In the genomic region with DNA sequence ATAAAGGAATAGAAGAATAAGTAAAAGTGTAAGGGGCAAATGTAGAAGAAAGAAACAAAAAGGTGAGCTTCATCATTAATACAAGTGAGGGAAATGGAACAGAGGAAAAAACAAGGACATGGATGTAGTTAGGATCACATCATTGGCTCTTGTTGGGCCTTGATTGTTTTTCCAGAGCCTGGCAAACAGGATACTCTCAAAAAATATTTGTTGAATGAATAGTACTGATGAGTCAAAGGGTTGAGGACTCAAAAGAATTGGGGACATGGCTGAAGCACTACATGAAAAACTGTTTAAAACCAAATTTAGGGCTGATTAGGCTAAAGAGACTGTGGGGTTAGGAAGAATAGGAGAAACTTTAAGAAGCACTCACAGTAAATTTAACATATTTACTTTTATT, we compare ENCODE assay signal across 22 cellular contexts. TPM values are rescaled to one million over a fixed set of nuclear protein-coding genes. Genes with fewer than 3 reads are reported as not detected.
DNase-seq lines count a peak whose midpoint lies in the region; ATAC-seq and TF ChIP-seq lines count a peak whose summit lies in the region.
"Had no signal": no experiment of that assay in that cellular context is flagged by ENCODE, and none has a peak within 500 bp of the region (broad histone marks: within the 10 kb centered on the region; RNA-seq: fewer than 3 reads in every experiment).

No MANE protein-coding gene starts in this region.

- peaks cover 2% of the 10 kb centered on the region for H3K36me3 ChIP-seq in brain microvascular endothelial cell (replicated peaks)

- H3K4me3 Mint-ChIP-seq in activated T-helper 17 cell treated with anti-CD3 and anti-CD28 coated beads, Interleukin-2, amount 50 U/mL, for 72 hours = no peak overlapping the region
- H3K4me3 Mint-ChIP-seq: dendritic cell treated with granulocyte-macrophage colony-stimulating factor and Interleukin-4, amounts not matched to agents 40 ng/mL and 50 ng/mL, for 4 days; stimulated activated memory B cell treated with anti-CD40 and anti-IgM and Interleukin-4, amounts not matched to agents 10 μg/mL and 1 μg/mL and 100 μg/mL, for 72 hours; T-helper 1 cell treated with Interleukin-12 subunit alpha and Interleukin-12 subunit beta and Interleukin-4 antibody, amounts not matched to agents 30 μg/mL and 1 μg/mL, for 36 hours had no signal

- H3K27me3 Mint-ChIP-seq in activated T-helper 17 cell treated with anti-CD3 and anti-CD28 coated beads, Interleukin-2, amount 50 U/mL, for 72 hours = no peaks in the 10 kb centered on the region
- H3K27me3 Mint-ChIP-seq: dendritic cell treated with granulocyte-macrophage colony-stimulating factor and Interleukin-4, amounts not matched to agents 40 ng/mL and 50 ng/mL, for 4 days; stimulated activated memory B cell treated with anti-CD40 and anti-IgM and Interleukin-4, amounts not matched to agents 10 μg/mL and 1 μg/mL and 100 μg/mL, for 72 hours had no signal

- H3K36me3 Mint-ChIP-seq in activated T-helper 17 cell treated with anti-CD3 and anti-CD28 coated beads, Interleukin-2, amount 50 U/mL, for 72 hours (ENCODE audit: low read depth) = peaks cover 64% of the 10 kb centered on the region

- ATAC-seq in activated T-helper 17 cell treated with anti-CD3 and anti-CD28 coated beads, Interleukin-2, amount 50 U/mL, for 72 hours (replicated peaks) = no peak
- ATAC-seq in GM21723 (IDR thresholded peaks at IDR 0.05; ENCODE audit: unreplicated experiment) = no peak
- ATAC-seq: psoas muscle; stimulated activated memory B cell treated with anti-CD40 and anti-IgM and Interleukin-4, amounts not matched to agents 10 μg/mL and 1 μg/mL and 100 μg/mL, for 72 hours had no signal

- in situ Hi-C loops in brain microvascular endothelial cell (cut with HindIII; ENCODE audit: low pct_ligation_motif_present, low sequenced_read_pairs) = no loop called here

- H3K9me3 Mint-ChIP-seq in activated T-helper 17 cell treated with anti-CD3 and anti-CD28 coated beads, Interleukin-2, amount 50 U/mL, for 72 hours = no peaks in the 10 kb centered on the region
- H3K9me3 Mint-ChIP-seq: dendritic cell treated with granulocyte-macrophage colony-stimulating factor and Interleukin-4, amounts not matched to agents 40 ng/mL and 50 ng/mL, for 4 days; stimulated activated memory B cell treated with anti-CD40 and anti-IgM and Interleukin-4, amounts not matched to agents 10 μg/mL and 1 μg/mL and 100 μg/mL, for 72 hours; T-helper 1 cell treated with Interleukin-12 subunit alpha and Interleukin-12 subunit beta and Interleukin-4 antibody, amounts not matched to agents 30 μg/mL and 1 μg/mL, for 36 hours had no signal

- peak; percentile 50 for DNase-seq in AG10803 (ENCODE audit: low read depth)
- peak; percentile 23 for DNase-seq in HS-27A (ENCODE audit: low read depth)
- peak; percentile 22 for DNase-seq in brain microvascular endothelial cell
- DNase-seq in hepatic stellate cell (ENCODE audit: low spot score) = peak; percentile 34
- DNase-seq in SHP77 treated with DMSO at 0.1 percent for 48 hours (lab: John Stamatoyannopoulos, UW) = no peak
- DNase-seq in NCI-H187 treated with DMSO at 0.1 percent for 48 hours (lab: John Stamatoyannopoulos, UW) = no peak
- DNase-seq: activated CD4-positive, alpha-beta T cell treated with anti-CD3 and anti-CD28 coated beads for 48 hours; foreskin melanocyte; MV-4-11; NCI-H226; NCI-H774; psoas muscle had no signal

- no peaks in the 10 kb centered on the region for H3K27me3 ChIP-seq in brain microvascular endothelial cell (replicated peaks)
- H3K27me3 ChIP-seq: cardiac muscle cell, hepatocyte, suprapubic skin had no signal

- no peak overlapping the region for H3K4me3 ChIP-seq in AG10803 (ENCODE audit: low read length)
- H3K4me3 ChIP-seq in brain microvascular endothelial cell (ENCODE audit: low read depth, low read length) = no peak overlapping the region
- H3K4me3 ChIP-seq: cardiac muscle cell, hepatocyte, psoas muscle, smooth muscle cell, suprapubic skin had no signal

- peaks cover 11% of the 10 kb centered on the region for H3K4me1 Mint-ChIP-seq in activated T-helper 17 cell treated with anti-CD3 and anti-CD28 coated beads, Interleukin-2, amount 50 U/mL, for 72 hours

- TF ChIP-seq CTCF in AG10803 (conservative IDR thresholded peaks at IDR 0.05; ENCODE audit: low read length) (no peak), brain microvascular endothelial cell (IDR thresholded peaks at IDR 0.05; ENCODE audit: low read depth, low read length, missing control alignments) (no peak)

- peak overlapping the region; percentile 41 for H3K27ac ChIP-seq in brain microvascular endothelial cell
- H3K27ac ChIP-seq: cardiac muscle cell, hepatocyte, KMS-11, psoas muscle, suprapubic skin had no signal

- no peak overlapping the region for H3K27ac Mint-ChIP-seq in activated T-helper 17 cell treated with anti-CD3 and anti-CD28 coated beads, Interleukin-2, amount 50 U/mL, for 72 hours
- H3K27ac Mint-ChIP-seq: dendritic cell treated with granulocyte-macrophage colony-stimulating factor and Interleukin-4, amounts not matched to agents 40 ng/mL and 50 ng/mL, for 4 days; stimulated activated memory B cell treated with anti-CD40 and anti-IgM and Interleukin-4, amounts not matched to agents 10 μg/mL and 1 μg/mL and 100 μg/mL, for 72 hours; T-helper 1 cell treated with Interleukin-12 subunit alpha and Interleukin-12 subunit beta and Interleukin-4 antibody, amounts not matched to agents 30 μg/mL and 1 μg/mL, for 36 hours had no signal

RNA-seq across cellular contexts. Expression of gene SRP54, which starts 11.4 kb away (rescaled TPM):
- 100 to 1,000 TPM in 1 of 2 donors, 10 to 100 TPM in 1; 90.7 to 115 TPM for total RNA-seq in activated T-helper 17 cell treated with anti-CD3 and anti-CD28 coated beads, Interleukin-2, amount 50 U/mL, for 72 hours

Comparison
In these comparisons a context has a peak if more than half of its experiments do, and no peak if none do; other contexts are left out.
1. DNase-seq: peak in AG10803 (single experiment), HS-27A (single experiment), brain microvascular endothelial cell (single experiment) and hepatic stellate cell (single experiment); none in SHP77 treated with DMSO at 0.1 percent for 48 hours (single experiment) and NCI-H187 treated with DMSO at 0.1 percent for 48 hours (single experiment).